8 cellular contexts compared by ENCODE assay signal in the genomic region with DNA sequence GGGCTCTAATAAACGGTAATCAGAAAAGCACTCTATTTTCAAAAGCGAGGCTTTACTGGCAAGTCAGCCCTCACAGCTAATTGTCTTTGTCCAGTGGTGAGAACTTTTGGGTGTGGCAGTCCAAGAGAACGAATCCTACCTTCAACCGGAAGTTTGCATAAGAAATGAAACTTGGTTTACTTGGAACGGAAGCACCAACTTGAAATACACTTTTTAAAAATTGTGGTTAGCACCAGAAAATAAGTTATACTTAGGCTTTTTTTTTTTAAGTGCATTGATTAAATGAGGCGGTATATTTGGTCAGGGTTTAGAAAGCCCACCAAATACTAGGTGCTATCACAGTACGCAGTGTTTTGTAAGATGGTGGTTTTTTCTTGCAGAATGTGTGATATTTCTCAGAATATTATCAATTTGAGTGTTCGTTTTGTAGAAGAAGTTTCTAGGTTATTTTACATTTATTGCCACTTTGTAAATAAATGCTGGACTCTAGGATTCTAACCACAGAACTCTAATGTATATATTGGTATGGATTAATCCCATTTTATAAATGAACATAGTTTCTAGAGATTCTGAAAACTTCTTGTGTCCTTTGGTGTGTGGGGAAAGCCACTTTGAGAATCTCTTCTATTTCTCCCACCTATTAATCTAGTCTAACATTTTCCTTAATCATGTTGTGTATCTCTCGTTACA. TPM values are rescaled to one million over a fixed set of nuclear protein-coding genes. Genes with fewer than 3 reads are reported as not detected.
A peak's percentile ranks its signal among the peaks of the same experiment; 100 is the strongest.
DNase-seq lines count a peak whose midpoint lies in the region; ATAC-seq and TF ChIP-seq lines count a peak whose summit lies in the region.

No MANE protein-coding gene starts in this region.

- intact Hi-C loops in naive thymus-derived CD4-positive, alpha-beta T cell (cut with micrococcal nuclease): loop anchor here (1.0 to 10.0 kb wide), 6 partner anchors 12 to 912 kb away; a partner anchor contains a TSS

- H3K27ac ChIP-seq in RWPE2 (ENCODE audit: poor library complexity, severe bottlenecking) (peak overlapping the region; percentile 89), duodenal mucosa (ENCODE audit: low read depth, low read length) (peak overlapping the region; percentile 99)
- H3K27ac ChIP-seq in naive thymus-derived CD4-positive, alpha-beta T cell (ENCODE audit: low read depth, low read length): peak overlapping the region; percentile 80

- H3K27me3 Mint-ChIP-seq in naive thymus-derived CD4-positive, alpha-beta T cell: peaks cover 0 to 2% (median 0%) of the 10 kb centered on the region in 5 donors

- H3K9me3 ChIP-seq in RWPE2 (ENCODE audit: severe bottlenecking) (no peaks in the 10 kb centered on the region), duodenal mucosa (ENCODE audit: control insufficient read depth in 1 of 2, low read length in 2 of 2) (no peaks in the 10 kb centered on the region)
- no peaks in the 10 kb centered on the region for H3K9me3 ChIP-seq in naive thymus-derived CD4-positive, alpha-beta T cell (ENCODE audit: control insufficient read depth in 2 of 3, low read length in 3 of 3)

- CTCF ChIA-PET in naive thymus-derived CD4-positive, alpha-beta T cell (lab: Charles Lee): interaction anchor here (0.7 to 1.4 kb wide), 6 partner anchors 12 to 417 kb away, joined by 3 to 6 read pairs (median 3); a partner anchor contains a TSS

- H3K4me1 Mint-ChIP-seq in naive thymus-derived CD4-positive, alpha-beta T cell: peaks cover 40 to 60% (median 55%) of the 10 kb centered on the region in 7 donors

- H3K27me3 ChIP-seq in RWPE2 (ENCODE audit: insufficient read depth, poor library complexity, severe bottlenecking) (no peaks in the 10 kb centered on the region), duodenal mucosa (ENCODE audit: control insufficient read depth in 1 of 2, insufficient read depth in 2 of 2, low read length in 2 of 2) (no peaks in the 10 kb centered on the region)
- no peaks in the 10 kb centered on the region for H3K27me3 ChIP-seq in naive thymus-derived CD4-positive, alpha-beta T cell (ENCODE audit: control insufficient read depth in 2 of 2, insufficient read depth in 2 of 2, low read length in 2 of 2)

- no peak for TF ChIP-seq CTCF in RWPE2 (IDR thresholded peaks at IDR 0.05; ENCODE audit: poor library complexity, severe bottlenecking)

- peak; percentile 51 for TF ChIP-seq POLR2A in GM19099 (IDR thresholded peaks at IDR 0.05; ENCODE audit: extremely low read depth, insufficient read length, low read depth)

- H3K4me3 Mint-ChIP-seq in naive thymus-derived CD4-positive, alpha-beta T cell: peak overlapping the region; percentile 87 to 99 (median 97)

- peaks cover 55% of the 10 kb centered on the region for H3K36me3 ChIP-seq in RWPE2 (ENCODE audit: low read depth)
- H3K36me3 ChIP-seq in duodenal mucosa (ENCODE audit: control insufficient read depth in 1 of 2, insufficient read depth in 2 of 2, low read length in 2 of 2): peaks cover 11 to 13% of the 10 kb centered on the region in 2 donors
- H3K36me3 ChIP-seq in naive thymus-derived CD4-positive, alpha-beta T cell (ENCODE audit: control insufficient read depth in 2 of 3, insufficient read depth in 3 of 3, low read length in 3 of 3): peaks cover 0 to 17% (median 2%) of the 10 kb centered on the region in 3 experiments

- H3K4me3 ChIP-seq in RWPE2 (ENCODE audit: severe bottlenecking) (peak overlapping the region; percentile 93), duodenal mucosa (ENCODE audit: low read depth in 1 of 2, low read length in 2 of 2) (peak overlapping the region; percentile 88 to 89)
- peak overlapping the region; percentile 97 for H3K4me3 ChIP-seq in naive thymus-derived CD4-positive, alpha-beta T cell (ENCODE audit: low read length)

- peaks cover 41% of the 10 kb centered on the region for H3K4me1 ChIP-seq in RWPE2 (ENCODE audit: insufficient read depth, poor library complexity, severe bottlenecking)
- peaks cover 29 to 45% of the 10 kb centered on the region in 2 donors for H3K4me1 ChIP-seq in duodenal mucosa (ENCODE audit: control insufficient read depth in 1 of 2, insufficient read depth in 2 of 2, low read length in 2 of 2)
- H3K4me1 ChIP-seq in naive thymus-derived CD4-positive, alpha-beta T cell (ENCODE audit: control insufficient read depth in 2 of 2, insufficient read depth in 2 of 2, low read length in 2 of 2): peaks cover 39 to 42% of the 10 kb centered on the region in 2 donors

- peak; percentile 27 for DNase-seq in AG08396 (ENCODE audit: low spot score)
- no peak for DNase-seq in RWPE2 (ENCODE audit: low spot score)
- peak in 7 of 9 donors; percentile 40 to 56 (median 55) for DNase-seq in naive thymus-derived CD4-positive, alpha-beta T cell
- DNase-seq in AG20443 (ENCODE audit: low spot score): no peak
- DNase-seq in stimulated activated naive CD4-positive, alpha-beta T cell treated with Interleukin-2 at 50 U/mL for 16 hours (lab: John Stamatoyannopoulos, UW): no peak

- peaks cover 14 to 39% (median 25%) of the 10 kb centered on the region in 5 donors for H3K36me3 Mint-ChIP-seq in naive thymus-derived CD4-positive, alpha-beta T cell

- no peaks in the 10 kb centered on the region for H3K9me3 Mint-ChIP-seq in naive thymus-derived CD4-positive, alpha-beta T cell

- POLR2A ChIA-PET in naive thymus-derived CD4-positive, alpha-beta T cell (lab: Charles Lee): interaction anchor here (0.7 to 8.8 kb wide), 20 partner anchors 8 to 357 kb away, joined by 3 to 229 read pairs (median 12); a partner anchor contains a TSS

- peak overlapping the region; percentile 95 to 98 for H3K9ac ChIP-seq in duodenal mucosa (ENCODE audit: low read depth in 1 of 2, low read length in 2 of 2)

- peak overlapping the region; percentile 77 to 99 (median 97) for H3K27ac Mint-ChIP-seq in naive thymus-derived CD4-positive, alpha-beta T cell

- ATAC-seq in RWPE2 (ENCODE audit: low read depth) (no peak), HG02884 (IDR thresholded peaks at IDR 0.05; ENCODE audit: unreplicated experiment) (no peak)
- ATAC-seq in naive thymus-derived CD4-positive, alpha-beta T cell: no peak

RNA-seq across cellular contexts. Expression of a gene that starts 1.2 kb away (rescaled TPM):
- total RNA-seq in naive thymus-derived CD4-positive, alpha-beta T cell: 100 to 1,000 TPM; 331 to 753 (median 415) TPM
- polyA plus RNA-seq in naive thymus-derived CD4-positive, alpha-beta T cell: 1,000 to 10,000 TPM; 2,490 to 2,608 TPM

RNA-seq across cellular contexts. Expression of a gene that starts 13.1 kb away (rescaled TPM):
- total RNA-seq in naive thymus-derived CD4-positive, alpha-beta T cell: 100 to 1,000 TPM; 140 to 300 (median 169) TPM
- polyA plus RNA-seq in naive thymus-derived CD4-positive, alpha-beta T cell: 100 to 1,000 TPM; 942 to 982 TPM

RNA-seq across cellular contexts. Expression of a gene that starts 29.0 kb away (rescaled TPM):
- total RNA-seq in naive thymus-derived CD4-positive, alpha-beta T cell: 1 to 10 TPM; 1.7 to 6.7 (median 2.9) TPM
- 1 to 10 TPM in 1 of 2 donors, under 1 TPM in 1; 0.83 to 1.9 TPM for polyA plus RNA-seq in naive thymus-derived CD4-positive, alpha-beta T cell

Comparison
In these comparisons a context has a peak if more than half of its experiments do, and no peak if none do; other contexts are left out.
1. DNase-seq: peak in AG08396 (single experiment) and naive thymus-derived CD4-positive, alpha-beta T cell (7 of 9); none in RWPE2 (single experiment), AG20443 (single experiment) and stimulated activated naive CD4-positive, alpha-beta T cell treated with Interleukin-2 at 50 U/mL for 16 hours (single experiment).
2. Peak in every context shown above with its lines, with median percentiles within 50 percentile points of each other: H3K27ac ChIP-seq and H3K4me3 ChIP-seq.